12 cellular contexts compared by ENCODE assay signal in the genomic region with DNA sequence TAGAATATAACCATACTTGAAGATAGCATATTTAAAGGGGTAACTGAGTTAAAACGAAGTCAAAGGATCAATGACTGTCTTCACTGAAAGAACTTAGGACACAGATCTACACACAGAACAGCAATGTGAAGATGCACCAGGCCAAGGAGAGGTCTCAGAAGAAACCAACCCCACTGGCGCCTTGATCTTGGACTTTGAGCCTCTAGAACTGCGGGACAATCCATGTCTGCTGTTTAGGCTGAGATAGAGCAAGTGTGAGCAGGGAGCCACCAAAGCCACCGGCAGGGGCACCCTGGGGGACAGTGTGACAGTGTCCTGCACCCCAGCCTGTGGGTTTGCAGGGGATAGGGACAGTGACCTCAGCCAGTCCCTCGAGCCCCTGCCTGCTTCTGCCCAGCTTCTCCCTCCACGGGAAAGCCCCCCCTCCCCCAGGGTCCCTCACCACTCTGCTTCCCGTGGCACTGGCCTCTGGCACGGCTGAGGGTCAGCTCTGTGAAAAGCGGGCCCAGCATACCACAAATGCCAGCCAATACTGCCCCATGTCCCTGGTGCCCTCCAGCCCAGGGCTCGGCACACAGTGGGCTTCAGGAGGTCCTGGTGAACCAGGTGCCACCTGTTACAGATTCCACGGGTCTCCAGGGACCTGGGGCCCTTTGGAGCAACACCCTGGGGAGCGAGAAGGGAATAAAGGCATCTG. TPM values are rescaled to one million over a fixed set of nuclear protein-coding genes. Genes with fewer than 3 reads are reported as not detected.
DNase-seq lines count a peak whose midpoint lies in the region; ATAC-seq and TF ChIP-seq lines count a peak whose summit lies in the region.
"Had no signal": no experiment of that assay in that cellular context is flagged by ENCODE, and none has a peak within 500 bp of the region (broad histone marks: within the 10 kb centered on the region; RNA-seq: fewer than 3 reads in every experiment).

No MANE protein-coding gene starts in this region.

- no peak for ATAC-seq in right cardiac atrium
- no peak for ATAC-seq in activated CD8-positive, alpha-beta T cell treated with anti-CD3 and anti-CD28 coated beads, Interleukin-2, amount 10 ng/mL, durations not matched to agents 7 days and 5 days
- ATAC-seq in naive thymus-derived CD8-positive, alpha-beta T cell = no peak

- peaks cover 12% of the 10 kb centered on the region for H3K27me3 Mint-ChIP-seq in activated CD8-positive, alpha-beta T cell treated with anti-CD3 and anti-CD28 coated beads, Interleukin-2, amount 10 ng/mL, durations not matched to agents 7 days and 5 days (ENCODE audit: low read depth)
- H3K27me3 Mint-ChIP-seq in naive thymus-derived CD8-positive, alpha-beta T cell = peaks cover 0 to 2% (median 0%) of the 10 kb centered on the region in 5 donors

- H3K36me3 Mint-ChIP-seq in activated CD8-positive, alpha-beta T cell treated with anti-CD3 and anti-CD28 coated beads, Interleukin-2, amount 10 ng/mL, durations not matched to agents 7 days and 5 days (ENCODE audit: low read depth) = peaks cover 31% of the 10 kb centered on the region
- no peaks in the 10 kb centered on the region for H3K36me3 Mint-ChIP-seq in naive thymus-derived CD8-positive, alpha-beta T cell

- no peak overlapping the region for H3K4me3 ChIP-seq in right cardiac atrium (ENCODE audit: low read length)
- no peak overlapping the region for H3K4me3 ChIP-seq in right atrium auricular region
- no peak overlapping the region for H3K4me3 ChIP-seq in esophagus muscularis mucosa
- H3K4me3 ChIP-seq: thoracic aorta had no signal

- TF ChIP-seq POLR2A in esophagus muscularis mucosa (IDR thresholded peaks at IDR 0.05; ENCODE audit: low read depth) = no peak

- no peak overlapping the region for H3K27ac ChIP-seq in right cardiac atrium (ENCODE audit: low read length)
- H3K27ac ChIP-seq in right atrium auricular region = no peak overlapping the region
- H3K27ac ChIP-seq in esophagus muscularis mucosa (replicated peaks in 1 of 4) = no peak overlapping the region
- H3K27ac ChIP-seq: thoracic aorta had no signal

- H3K9me3 ChIP-seq in right cardiac atrium (ENCODE audit: control insufficient read depth, low read length) (no peaks in the 10 kb centered on the region), right atrium auricular region (no peaks in the 10 kb centered on the region), esophagus muscularis mucosa (no peaks in the 10 kb centered on the region)
- H3K9me3 ChIP-seq: thoracic aorta had no signal

- DNase-seq in right cardiac atrium = peak in 2 of 3 donors; percentile 45 to 49
- DNase-seq in right atrium auricular region (ENCODE audit: low spot score) = no peak
- DNase-seq in activated CD8-positive, alpha-beta T cell treated with anti-CD3 and anti-CD28 coated beads, Interleukin-2, amount 10 ng/mL, durations not matched to agents 7 days and 5 days = no peak
- DNase-seq in naive thymus-derived CD8-positive, alpha-beta T cell = peak in 1 of 10 donors; percentile 58
- no peak for DNase-seq in NCI-H1930 (lab: John Stamatoyannopoulos, UW)
- DNase-seq in esophagus muscularis mucosa (ENCODE audit: extremely low spot score) = no peak
- DNase-seq in kidney glomerular epithelial cell (lab: John Stamatoyannopoulos, UW) = no peak
- DNase-seq in AML-193 (lab: John Stamatoyannopoulos, UW) = no peak
- DNase-seq: NCI-H1048, NCI-H2171 treated with DMSO at 0.1 percent for 48 hours, SW 1271 had no signal

- TF ChIP-seq CTCF in right atrium auricular region (IDR thresholded peaks at IDR 0.05) (no peak), esophagus muscularis mucosa (IDR thresholded peaks at IDR 0.05) (no peak)

- H3K4me1 ChIP-seq in right cardiac atrium (ENCODE audit: control insufficient read depth, insufficient read depth, low read length) (no peaks in the 10 kb centered on the region), right atrium auricular region (peaks cover 0 to 15% of the 10 kb centered on the region in 2 donors), esophagus muscularis mucosa (peaks cover 5 to 33% (median 13%) of the 10 kb centered on the region in 4 donors)

- POLR2A ChIA-PET in activated CD8-positive, alpha-beta T cell treated with anti-CD3 and anti-CD28 coated beads, Interleukin-2, amount 10 ng/mL, durations not matched to agents 7 days and 5 days (lab: Charles Lee) = interaction anchor here (1.0 to 22.4 kb wide), 6 partner anchors 11 to 180 kb away, joined by 5 to 556 read pairs (median 20); a partner anchor contains a TSS
- POLR2A ChIA-PET in naive thymus-derived CD8-positive, alpha-beta T cell (lab: Charles Lee) = interaction anchor here (0.7 to 34.9 kb wide), 9 partner anchors 0 to 1033 kb away, joined by 3 to 4622 read pairs (median 9); a partner anchor contains a TSS

- no peak for TF ChIP-seq EP300 in esophagus muscularis mucosa (IDR thresholded peaks at IDR 0.05)

- H3K36me3 ChIP-seq in right atrium auricular region (peaks cover 7% of the 10 kb centered on the region), esophagus muscularis mucosa (peaks cover 0 to 21% (median 11%) of the 10 kb centered on the region in 4 donors)

- CTCF ChIA-PET in activated CD8-positive, alpha-beta T cell treated with anti-CD3 and anti-CD28 coated beads, Interleukin-2, amount 10 ng/mL, durations not matched to agents 7 days and 5 days (lab: Charles Lee) = interaction anchor here (0.7 to 4.8 kb wide), 8 partner anchors 11 to 324 kb away, joined by 3 to 29 read pairs (median 16); no protein-coding TSS in a partner anchor

- H3K27ac Mint-ChIP-seq in activated CD8-positive, alpha-beta T cell treated with anti-CD3 and anti-CD28 coated beads, Interleukin-2, amount 10 ng/mL, durations not matched to agents 7 days and 5 days = peak overlapping the region; percentile 98
- H3K27ac Mint-ChIP-seq in naive thymus-derived CD8-positive, alpha-beta T cell = no peak overlapping the region

- no peaks in the 10 kb centered on the region for H3K9me3 Mint-ChIP-seq in activated CD8-positive, alpha-beta T cell treated with anti-CD3 and anti-CD28 coated beads, Interleukin-2, amount 10 ng/mL, durations not matched to agents 7 days and 5 days (ENCODE audit: insufficient read depth)
- no peaks in the 10 kb centered on the region for H3K9me3 Mint-ChIP-seq in naive thymus-derived CD8-positive, alpha-beta T cell

- H3K27me3 ChIP-seq in right cardiac atrium (ENCODE audit: control insufficient read depth, insufficient read depth) (no peaks in the 10 kb centered on the region), right atrium auricular region (no peaks in the 10 kb centered on the region), esophagus muscularis mucosa (no peaks in the 10 kb centered on the region)

- intact Hi-C loops in right cardiac atrium (cut with DNase I) = no loop called here
- intact Hi-C loops in esophagus muscularis mucosa (cut with DNase I) = no loop called here

- H3K4me3 Mint-ChIP-seq in activated CD8-positive, alpha-beta T cell treated with anti-CD3 and anti-CD28 coated beads, Interleukin-2, amount 10 ng/mL, durations not matched to agents 7 days and 5 days = peak overlapping the region; percentile 82
- H3K4me3 Mint-ChIP-seq in naive thymus-derived CD8-positive, alpha-beta T cell = peak overlapping the region in 9 of 10 donors; percentile 28 to 78 (median 68)

- WGBS in right cardiac atrium = 89% methylated on average over 12 of the region's 12 CpGs
- 97% methylated on average over 7 of the region's 12 CpGs for WGBS in esophagus muscularis mucosa

- H3K4me1 Mint-ChIP-seq in activated CD8-positive, alpha-beta T cell treated with anti-CD3 and anti-CD28 coated beads, Interleukin-2, amount 10 ng/mL, durations not matched to agents 7 days and 5 days (ENCODE audit: low read depth) = peaks cover 63% of the 10 kb centered on the region
- peaks cover 19 to 63% (median 41%) of the 10 kb centered on the region in 4 donors for H3K4me1 Mint-ChIP-seq in naive thymus-derived CD8-positive, alpha-beta T cell

RNA-seq across cellular contexts. Expression of a gene that starts 40.8 kb away (rescaled TPM):
- total RNA-seq in right cardiac atrium = 10 to 100 TPM; 53.3 to 73.5 (median 68.1) TPM
- 30.9 TPM for polyA plus RNA-seq in right cardiac atrium
- total RNA-seq in right atrium auricular region = 10 to 100 TPM; 40.9 to 82.3 TPM
- 100 to 1,000 TPM in 1 of 2 experiments, 10 to 100 TPM in 1; 96.0 to 100 TPM for total RNA-seq in activated CD8-positive, alpha-beta T cell treated with anti-CD3 and anti-CD28 coated beads, Interleukin-2, amount 10 ng/mL, durations not matched to agents 7 days and 5 days
- total RNA-seq in naive thymus-derived CD8-positive, alpha-beta T cell = 100 to 1,000 TPM; 386 to 393 TPM
- 100 to 1,000 TPM; 115 to 216 (median 166) TPM for polyA plus RNA-seq in naive thymus-derived CD8-positive, alpha-beta T cell
- total RNA-seq in esophagus muscularis mucosa = 10 to 100 TPM; 64.9 to 74.1 (median 68.5) TPM

Comparison
In these comparisons a context has a peak if more than half of its experiments do, and no peak if none do; other contexts are left out.
1. DNase-seq: peak in right cardiac atrium (2 of 3); none in right atrium auricular region (single experiment), activated CD8-positive, alpha-beta T cell treated with anti-CD3 and anti-CD28 coated beads, Interleukin-2, amount 10 ng/mL, durations not matched to agents 7 days and 5 days (single experiment), NCI-H1930 (0 of 2), esophagus muscularis mucosa (single experiment), kidney glomerular epithelial cell (single experiment) and AML-193 (0 of 2).